ENCODE assay signal across 18 cellular contexts in the genomic region with DNA sequence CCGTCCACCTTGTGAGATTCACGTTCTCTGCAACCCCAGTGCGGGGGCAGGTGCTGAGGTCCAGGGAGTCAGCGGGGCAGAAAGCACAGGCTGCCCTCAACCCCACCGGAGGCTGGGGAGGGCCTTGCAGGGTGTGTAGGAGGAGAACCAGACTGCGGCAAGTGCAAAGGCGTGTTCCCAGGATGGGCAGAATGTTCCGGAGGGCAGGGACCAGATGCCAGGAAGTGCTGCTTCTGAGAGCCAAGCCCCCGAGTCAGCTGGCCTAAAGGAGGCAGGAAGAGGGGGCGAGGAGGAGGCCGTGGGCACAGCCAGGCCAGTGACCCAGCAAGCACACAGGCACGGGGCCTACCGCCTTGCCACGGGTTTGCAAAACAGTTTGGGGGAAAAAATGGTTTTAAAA.
DNase-seq lines count a peak whose midpoint lies in the region; ATAC-seq and TF ChIP-seq lines count a peak whose summit lies in the region.
"Had no signal": no experiment of that assay in that cellular context is flagged by ENCODE, and none has a peak within 500 bp of the region (broad histone marks: within the 10 kb centered on the region; RNA-seq: fewer than 3 reads in every experiment).

No MANE protein-coding gene starts in this region.

- no peak for TF ChIP-seq CTCF in neural progenitor cell (IDR thresholded peaks at IDR 0.05)

- intact Hi-C loops in aorta (cut with DNase I): no loop called here

- H3K27me3 ChIP-seq in neural progenitor cell (no peaks in the 10 kb centered on the region), aorta (ENCODE audit: control insufficient read depth in 1 of 2, insufficient read depth in 2 of 2, low read length in 1 of 2) (no peaks in the 10 kb centered on the region)
- H3K27me3 ChIP-seq: BLaER1 treated with 17β-estradiol and CSF1 and Interleukin-3, amounts not matched to agents 10 nM and 100 nM had no signal

- H3K27ac Mint-ChIP-seq in neural progenitor cell: peak overlapping the region; percentile 69
- H3K27ac Mint-ChIP-seq: B cell; CD4-positive, alpha-beta T cell; CD8-positive, alpha-beta T cell had no signal

- H4K20me1 ChIP-seq in neural progenitor cell (ENCODE audit: low read depth): no peaks in the 10 kb centered on the region
- H4K20me1 ChIP-seq: BLaER1 treated with 17β-estradiol and CSF1 and Interleukin-3, amounts not matched to agents 10 nM and 100 nM had no signal

- no peak overlapping the region for H3K4me3 Mint-ChIP-seq in neural progenitor cell
- H3K4me3 Mint-ChIP-seq: B cell; CD4-positive, alpha-beta T cell; CD8-positive, alpha-beta T cell had no signal

- H3K4me2 ChIP-seq in neural progenitor cell: no peak overlapping the region
- H3K4me2 ChIP-seq: A549; BLaER1 treated with 17β-estradiol and CSF1 and Interleukin-3, amounts not matched to agents 10 nM and 100 nM had no signal

- peaks cover 2% of the 10 kb centered on the region for H3K4me1 Mint-ChIP-seq in neural progenitor cell
- H3K4me1 Mint-ChIP-seq: B cell had no signal

- H3K27me3 Mint-ChIP-seq in neural progenitor cell (ENCODE audit: insufficient read depth, low read depth): peaks cover 3% of the 10 kb centered on the region
- H3K27me3 Mint-ChIP-seq: B cell; CD4-positive, alpha-beta T cell had no signal

- H3K27ac ChIP-seq in neural progenitor cell: no peak overlapping the region
- no peak overlapping the region for H3K27ac ChIP-seq in aorta (ENCODE audit: low read depth in 1 of 2, low read length in 2 of 2)
- H3K27ac ChIP-seq: 22Rv1; A549; BLaER1 treated with 17β-estradiol and CSF1 and Interleukin-3, amounts not matched to agents 10 nM and 100 nM; C4-2B had no signal

- ATAC-seq in aorta (ENCODE audit: low FRiP score): no peak
- ATAC-seq: A549; CD8-positive, alpha-beta T cell had no signal

- DNase-seq in activated effector memory CD4-positive, alpha-beta T cell treated with anti-CD3 and anti-CD28 coated beads, Interleukin-2, amount 50 U/mL, for 16 hours: peak; percentile 34
- no peak for DNase-seq in activated effector memory CD4-positive, alpha-beta T cell treated with Interleukin-2 at 50 U/mL for 16 hours
- DNase-seq in left kidney (ENCODE audit: low read depth, low spot score) (peak; percentile 41), neural progenitor cell (ENCODE audit: low spot score) (no peak), aorta (no peak), NCI-H187 (lab: John Stamatoyannopoulos, UW) (no peak)
- DNase-seq: AML-193; Caco-2; Calu3; CD4-positive, alpha-beta T cell; CD8-positive, alpha-beta T cell; DMS79 treated with DMSO at 0.1 percent for 48 hours; GF-D8 had no signal

- peaks cover 2% of the 10 kb centered on the region for H3K9me3 Mint-ChIP-seq in neural progenitor cell
- H3K9me3 Mint-ChIP-seq: CD4-positive, alpha-beta T cell had no signal

- no peaks in the 10 kb centered on the region for H3K9me3 ChIP-seq in neural progenitor cell (ENCODE audit: low read depth)
- H3K9me3 ChIP-seq in aorta (ENCODE audit: control insufficient read depth, low read length): no peaks in the 10 kb centered on the region
- H3K9me3 ChIP-seq: Caco-2 had no signal

- H3K36me3 Mint-ChIP-seq in neural progenitor cell: no peaks in the 10 kb centered on the region
- H3K36me3 Mint-ChIP-seq: CD8-positive, alpha-beta T cell had no signal

- no peak overlapping the region for H2AFZ ChIP-seq in neural progenitor cell (replicated peaks)

- H3K36me3 ChIP-seq in neural progenitor cell (no peaks in the 10 kb centered on the region), aorta (ENCODE audit: control insufficient read depth in 1 of 2, insufficient read depth in 2 of 2, low read length in 1 of 2) (no peaks in the 10 kb centered on the region)
- H3K36me3 ChIP-seq: BLaER1 treated with 17β-estradiol and CSF1 and Interleukin-3, amounts not matched to agents 10 nM and 100 nM had no signal

- H3K79me2 ChIP-seq in neural progenitor cell (ENCODE audit: low read depth): no peaks in the 10 kb centered on the region

- WGBS in aorta, 2 donors: 88% methylated on average over 14 of the region's 14 CpGs

- H3K4me3 ChIP-seq in neural progenitor cell (no peak overlapping the region), aorta (ENCODE audit: low read length in 2 of 2) (no peak overlapping the region)
- H3K4me3 ChIP-seq: A549; BLaER1 treated with 17β-estradiol and CSF1 and Interleukin-3, amounts not matched to agents 10 nM and 100 nM had no signal

- H3K4me1 ChIP-seq in neural progenitor cell: no peaks in the 10 kb centered on the region
- H3K4me1 ChIP-seq in aorta (ENCODE audit: control insufficient read depth in 1 of 2, insufficient read depth in 2 of 2, low read length in 2 of 2): no peaks in the 10 kb centered on the region
- H3K4me1 ChIP-seq: A549, Caco-2 had no signal

- H3K9ac ChIP-seq in neural progenitor cell: no peak overlapping the region
- H3K9ac ChIP-seq: BLaER1 treated with 17β-estradiol and CSF1 and Interleukin-3, amounts not matched to agents 10 nM and 100 nM had no signal

- no peaks in the 10 kb centered on the region for H3F3A ChIP-seq in neural progenitor cell (ENCODE audit: low read depth)

Comparison
In these comparisons a context has a peak if more than half of its experiments do, and no peak if none do; other contexts are left out.
1. DNase-seq: peak in activated effector memory CD4-positive, alpha-beta T cell treated with anti-CD3 and anti-CD28 coated beads, Interleukin-2, amount 50 U/mL, for 16 hours (single experiment) and left kidney (single experiment); none in activated effector memory CD4-positive, alpha-beta T cell treated with Interleukin-2 at 50 U/mL for 16 hours (single experiment), neural progenitor cell (single experiment), aorta (0 of 2) and NCI-H187 (0 of 2).